In genomic region chr4:110643096-110643495, GRCh38 we compare ENCODE assay signal across 23 cellular contexts. TPM values are rescaled to one million over a fixed set of nuclear protein-coding genes. Genes with fewer than 3 reads are reported as not detected.
"Had no signal": no experiment of that assay in that cellular context is flagged by ENCODE, and none has a peak within 500 bp of the region (broad histone marks: within the 10 kb centered on the region; RNA-seq: fewer than 3 reads in every experiment).

No MANE protein-coding gene starts in this region.

- H3K4me3 ChIP-seq: adrenal gland, body of pancreas, breast epithelium, SJCRH30, SK-N-MC had no signal

- H3K27ac ChIP-seq: adrenal gland, body of pancreas, breast epithelium, SJCRH30, SK-N-MC, WERI-Rb-1 had no signal

- H3K4me3 Mint-ChIP-seq: activated CD4-positive, alpha-beta T cell treated with anti-CD3 and anti-CD28 coated beads, Interleukin-2, amount 10 ng/mL, durations not matched to agents 24 days and 14 days; activated CD8-positive, alpha-beta T cell treated with anti-CD3 and anti-CD28 coated beads for 36 hours; activated naive CD4-positive, alpha-beta T cell treated with anti-CD3 and anti-CD28 coated beads for 36 hours; activated T-cell treated with anti-CD3 and anti-CD28 coated beads, Interleukin-2, amount 50 U/mL, for 24 hours had no signal

- H3K4me1 Mint-ChIP-seq: activated CD4-positive, alpha-beta T cell treated with anti-CD3 and anti-CD28 coated beads, Interleukin-2, amount 10 ng/mL, durations not matched to agents 24 days and 14 days had no signal

- H3K9me3 ChIP-seq: adrenal gland, body of pancreas, breast epithelium, SJCRH30 had no signal

- ATAC-seq: activated CD8-positive, alpha-beta T cell treated with anti-CD3 and anti-CD28 coated beads for 36 hours; activated naive CD4-positive, alpha-beta T cell treated with anti-CD3 and anti-CD28 coated beads, Interleukin-2, amount 50 U/mL, for 72 hours; body of pancreas; Panc1 had no signal

- H3K4me1 ChIP-seq: adrenal gland, body of pancreas, breast epithelium, SJCRH30 had no signal

- H3K9me3 Mint-ChIP-seq: activated CD8-positive, alpha-beta T cell treated with anti-CD3 and anti-CD28 coated beads for 36 hours had no signal

- H3K27ac Mint-ChIP-seq: activated CD4-positive, alpha-beta T cell treated with anti-CD3 and anti-CD28 coated beads, Interleukin-2, amount 10 ng/mL, durations not matched to agents 24 days and 14 days; activated CD8-positive, alpha-beta T cell treated with anti-CD3 and anti-CD28 coated beads for 36 hours; activated naive CD4-positive, alpha-beta T cell treated with anti-CD3 and anti-CD28 coated beads for 36 hours; activated naive CD4-positive, alpha-beta T cell treated with anti-CD3 and anti-CD28 coated beads, Interleukin-2, amount 50 U/mL, for 72 hours; activated T-cell treated with anti-CD3 and anti-CD28 coated beads, Interleukin-2, amount 50 U/mL, for 24 hours had no signal

- H3K27me3 ChIP-seq: SJCRH30 had no signal

- DNase-seq: activated CD4-positive, alpha-beta T cell treated with anti-CD3 and anti-CD28 coated beads, Interleukin-2, amount 10 ng/mL, durations not matched to agents 24 days and 14 days; activated CD4-positive, alpha-beta T cell treated with anti-CD3 and anti-CD28 coated beads, Interleukin-2, amount 50 U/mL, for 4 hours; activated CD8-positive, alpha-beta T cell treated with anti-CD3 and anti-CD28 coated beads for 36 hours; activated gamma-delta T cell treated with Interleukin-2 at 50 U/mL for 16 hours; activated naive CD4-positive, alpha-beta T cell treated with anti-CD3 and anti-CD28 coated beads for 36 hours; activated T-cell treated with anti-CD3 and anti-CD28 coated beads, Interleukin-2, amount 50 U/mL, for 24 hours; adrenal gland; body of pancreas; NCI-H1092 treated with DMSO at 0.1 percent for 48 hours; NCI-H1417 treated with DMSO at 0.1 percent for 48 hours; NCI-H187 treated with DMSO at 0.1 percent for 48 hours; NCI-H2081; NCI-H226; NCI-H524 treated with DMSO at 0.1 percent for 48 hours; SHP77; SJCRH30; T1000; WERI-Rb-1 had no signal

- H3K36me3 ChIP-seq: adrenal gland, breast epithelium, SJCRH30, WERI-Rb-1 had no signal

RNA-seq across cellular contexts. Expression of gene PITX2, which starts 20.2 kb away (rescaled TPM):
- total RNA-seq: activated CD8-positive, alpha-beta T cell treated with anti-CD3 and anti-CD28 coated beads for 36 hours; activated naive CD4-positive, alpha-beta T cell treated with anti-CD3 and anti-CD28 coated beads for 36 hours; activated naive CD4-positive, alpha-beta T cell treated with anti-CD3 and anti-CD28 coated beads, Interleukin-2, amount 50 U/mL, for 72 hours; adrenal gland; body of pancreas; T-helper 1 cell treated with Interleukin-12 subunit alpha and Interleukin-12 subunit beta and Interleukin-4 antibody, amounts not matched to agents 30 ng/mL and 1 ng/mL, for 36 hours had no signal
- polyA plus RNA-seq: adrenal gland had no signal
